Comparison of ENCODE assay signal across 8 cellular contexts in genomic region chr6:157221049-157221816, GRCh38.
DNase-seq lines count a peak whose midpoint lies in the region; ATAC-seq and TF ChIP-seq lines count a peak whose summit lies in the region.

No MANE protein-coding gene starts in this region.

- H4K20me1 ChIP-seq in BLaER1 = no peaks in the 10 kb centered on the region

- peak; percentile 90 for DNase-seq in LoVo (ENCODE audit: low spot score)
- peak; percentile 75 for DNase-seq in T follicular helper cell (ENCODE audit: low read depth)
- peak; percentile 74 for DNase-seq in activated naive CD8-positive, alpha-beta T cell treated with anti-CD3 and anti-CD28 coated beads, Interleukin-2, amount 50 U/mL, for 16 hours (ENCODE audit: low read depth, low spot score)
- peak; percentile 73 to 85 for DNase-seq in heart right ventricle
- DNase-seq in retina = peak; percentile 87
- DNase-seq in vagina (ENCODE audit: extremely low spot score in 2 of 2) = peak; percentile 87 to 96

- H3K9ac ChIP-seq in BLaER1 = peak overlapping the region; percentile 53; the same call in 1 of the 2 replicates

- TF ChIP-seq CTCF in heart right ventricle (IDR thresholded peaks at IDR 0.05) (peak in 6 of 9 donors; percentile 6 to 61 (median 37)), vagina (IDR thresholded peaks at IDR 0.05) (no peak)

- peak; percentile 58 for ATAC-seq in GM21381 (IDR thresholded peaks at IDR 0.05; ENCODE audit: unreplicated experiment)
- ATAC-seq in heart right ventricle = peak; percentile 69 to 86 (median 80)

- H3K27ac ChIP-seq in BLaER1 (0 out of 2 replicates have a peak overlapping the region, but pooled peaks have one; percentile 45), heart right ventricle (peak overlapping the region in 4 of 10 donors; percentile 8 to 39 (median 26)), vagina (peak overlapping the region; percentile 18)

- H3K9me3 ChIP-seq in BLaER1 (no peaks in the 10 kb centered on the region), heart right ventricle (no peaks in the 10 kb centered on the region), vagina (no peaks in the 10 kb centered on the region)

- WGBS in heart right ventricle, 2 donors = 24 to 26% methylated on average over 41 of the region's 41 CpGs

- H3K36me3 ChIP-seq in BLaER1 (no peaks in the 10 kb centered on the region), heart right ventricle (no peaks in the 10 kb centered on the region), vagina (no peaks in the 10 kb centered on the region)

- H3K27me3 ChIP-seq in BLaER1 = peaks cover 19% of the 10 kb centered on the region
- no peaks in the 10 kb centered on the region for H3K27me3 ChIP-seq in heart right ventricle
- H3K27me3 ChIP-seq in vagina = no peaks in the 10 kb centered on the region

- peak overlapping the region; percentile 97 for H3K4me2 ChIP-seq in BLaER1

- intact Hi-C loops in heart right ventricle (cut with DNase I) = loop anchor here in 1 of 10 donors (10.0 kb wide), 1 partner anchor 54 kb away; no protein-coding TSS in a partner anchor
- intact Hi-C loops in vagina (cut with DNase I) = loop anchor here (2.0 kb wide), 1 partner anchor 40 kb away; no protein-coding TSS in a partner anchor

- TF ChIP-seq POLR2A in vagina (IDR thresholded peaks at IDR 0.05) = no peak

- H3K4me1 ChIP-seq in BLaER1 = peaks cover 56% of the 10 kb centered on the region
- H3K4me1 ChIP-seq in heart right ventricle = peaks cover 0 to 34% (median 17%) of the 10 kb centered on the region in 9 donors
- peaks cover 7% of the 10 kb centered on the region for H3K4me1 ChIP-seq in vagina

- H3K4me3 ChIP-seq in BLaER1 = peak overlapping the region; percentile 33
- peak overlapping the region in 9 of 10 donors; percentile 20 to 60 (median 50) for H3K4me3 ChIP-seq in heart right ventricle
- H3K4me3 ChIP-seq in vagina = peak overlapping the region; percentile 36 to 38

Comparison
In these comparisons a context has a peak if more than half of its experiments do, and no peak if none do; other contexts are left out.
1. CTCF ChIP-seq: peak in heart right ventricle (6 of 9); none in vagina (0 of 3).
2. Peak in every context shown above with its lines, with median percentiles within 50 percentile points of each other: H3K4me3 ChIP-seq and DNase-seq.